Comparison of ENCODE assay signal across 15 cellular contexts in genomic region chr2:41024806-41025205, GRCh38.
"Had no signal": no experiment of that assay in that cellular context is flagged by ENCODE, and none has a peak within 500 bp of the region (broad histone marks: within the 10 kb centered on the region; RNA-seq: fewer than 3 reads in every experiment).

No MANE protein-coding gene starts in this region.

- H3K27me3 ChIP-seq: heart left ventricle, pancreas had no signal

- H3K27ac Mint-ChIP-seq: activated T-helper 1 cell treated with anti-CD3 and anti-CD28 coated beads, Interleukin-12 subunit alpha, Interleukin-12 subunit beta, Interleukin-2, Interleukin-4 antibody, amounts not matched to agents 30 ng/mL and 10 ng/mL and 1 ng/mL, durations not matched to agents 14 hours and 24 hours and 36 hours; effector memory CD8-positive, alpha-beta T cell; immature natural killer cell; stimulated activated memory B cell treated with anti-CD40 and anti-IgM and Interleukin-4, amounts not matched to agents 10 μg/mL and 1 μg/mL and 100 μg/mL, for 72 hours had no signal

- H3K4me3 Mint-ChIP-seq: activated T-helper 1 cell treated with anti-CD3 and anti-CD28 coated beads, Interleukin-12 subunit alpha, Interleukin-12 subunit beta, Interleukin-2, Interleukin-4 antibody, amounts not matched to agents 30 ng/mL and 10 ng/mL and 1 ng/mL, durations not matched to agents 14 hours and 24 hours and 36 hours; effector memory CD8-positive, alpha-beta T cell; immature natural killer cell; neural crest cell; stimulated activated memory B cell treated with anti-CD40 and anti-IgM and Interleukin-4, amounts not matched to agents 10 μg/mL and 1 μg/mL and 100 μg/mL, for 72 hours had no signal

- ATAC-seq: activated CD4-positive, CD25-positive, alpha-beta regulatory T cell treated with anti-CD3 and anti-CD28 coated beads, Interleukin-2, amount 50 U/mL, for 24 hours; effector memory CD8-positive, alpha-beta T cell; heart left ventricle; pancreas; stimulated activated memory B cell treated with anti-CD40 and anti-IgM and Interleukin-4, amounts not matched to agents 10 μg/mL and 1 μg/mL and 100 μg/mL, for 72 hours had no signal

- H3K4me1 Mint-ChIP-seq: neural crest cell; stimulated activated memory B cell treated with anti-CD40 and anti-IgM and Interleukin-4, amounts not matched to agents 10 μg/mL and 1 μg/mL and 100 μg/mL, for 72 hours had no signal

- H3K36me3 ChIP-seq: heart left ventricle, pancreas had no signal

- H3K9me3 Mint-ChIP-seq: activated T-helper 1 cell treated with anti-CD3 and anti-CD28 coated beads, Interleukin-12 subunit alpha, Interleukin-12 subunit beta, Interleukin-2, Interleukin-4 antibody, amounts not matched to agents 30 ng/mL and 10 ng/mL and 1 ng/mL, durations not matched to agents 14 hours and 24 hours and 36 hours; neural crest cell; stimulated activated memory B cell treated with anti-CD40 and anti-IgM and Interleukin-4, amounts not matched to agents 10 μg/mL and 1 μg/mL and 100 μg/mL, for 72 hours had no signal

- H3K36me3 Mint-ChIP-seq: immature natural killer cell; stimulated activated memory B cell treated with anti-CD40 and anti-IgM and Interleukin-4, amounts not matched to agents 10 μg/mL and 1 μg/mL and 100 μg/mL, for 72 hours had no signal

- H3K9me3 ChIP-seq: heart left ventricle, pancreas had no signal

- H3K27me3 Mint-ChIP-seq: effector memory CD8-positive, alpha-beta T cell; stimulated activated memory B cell treated with anti-CD40 and anti-IgM and Interleukin-4, amounts not matched to agents 10 μg/mL and 1 μg/mL and 100 μg/mL, for 72 hours had no signal

- H3K4me3 ChIP-seq: heart left ventricle, pancreas had no signal

- H3K4me1 ChIP-seq: heart left ventricle, pancreas had no signal

- DNase-seq: activated CD4-positive, alpha-beta T cell treated with anti-CD3 and anti-CD28 coated beads, Interleukin-2, amount 50 U/mL, for 1 hour; activated CD8-positive, alpha-beta memory T cell treated with anti-CD3 and anti-CD28 coated beads for 24 hours; activated naive CD4-positive, alpha-beta T cell; dermis blood vessel endothelial cell; effector memory CD8-positive, alpha-beta T cell; foreskin melanocyte; heart left ventricle; immature natural killer cell; pancreas; stimulated activated CD4-positive, alpha-beta T cell treated with anti-CD3 and anti-CD28 coated beads, Interleukin-2, amount 100 ng/mL, for 48 hours; T-helper 9 cell had no signal

- H3K27ac ChIP-seq: heart left ventricle, pancreas had no signal
